In genomic region chr21:33643658-33644311, GRCh38 we compare ENCODE assay signal across 8 cellular contexts. TPM values are rescaled to one million over a fixed set of nuclear protein-coding genes. Genes with fewer than 3 reads are reported as not detected.
DNase-seq lines count a peak whose midpoint lies in the region; ATAC-seq, FAIRE-seq and TF ChIP-seq lines count a peak whose summit lies in the region.

No MANE protein-coding gene starts in this region.

- H3K9me3 Mint-ChIP-seq in endodermal cell (no peaks in the 10 kb centered on the region), neural crest cell (no peaks in the 10 kb centered on the region)

- H3K4me1 Mint-ChIP-seq in endodermal cell, result peaks cover 21% of the 10 kb centered on the region
- peaks cover 22% of the 10 kb centered on the region for H3K4me1 Mint-ChIP-seq in neural crest cell

- DNase-seq in DMS79 treated with DMSO at 0.1 percent for 48 hours (lab: John Stamatoyannopoulos, UW) (peak; percentile 35), DMS79 (lab: John Stamatoyannopoulos, UW) (no peak), RCC 7860 (ENCODE audit: low spot score) (peak; percentile 18), endodermal cell (peak; percentile 54), neural crest cell (ENCODE audit: low read depth, low spot score) (peak; percentile 2), NCI-H1092 treated with DMSO at 0.1 percent for 48 hours (lab: John Stamatoyannopoulos, UW) (no peak)

- H3K36me3 Mint-ChIP-seq in endodermal cell (ENCODE audit: low read depth) (peaks cover 5% of the 10 kb centered on the region), neural crest cell (ENCODE audit: low read depth) (no peaks in the 10 kb centered on the region)

- H3K4me3 Mint-ChIP-seq in endodermal cell (peak overlapping the region; percentile 88), neural crest cell (peak overlapping the region; percentile 96)

- no peak for ATAC-seq in activated CD4-positive, CD25-positive, alpha-beta regulatory T cell treated with anti-CD3 and anti-CD28 coated beads, Interleukin-2, amount 50 U/mL, for 24 hours
- ATAC-seq in GM19351 (IDR thresholded peaks at IDR 0.05; ENCODE audit: unreplicated experiment), result no peak

- TF ChIP-seq CTCF in endodermal cell (conservative IDR thresholded peaks at IDR 0.05), result no peak
- no peak for TF ChIP-seq CTCF in neural crest cell (conservative IDR thresholded peaks at IDR 0.05)

- H3K4me1 ChIP-seq in endodermal cell (ENCODE audit: control insufficient read depth, insufficient read depth, low read length), result peaks cover 8% of the 10 kb centered on the region

- H3K27ac Mint-ChIP-seq in endodermal cell, result peak overlapping the region; percentile 95
- H3K27ac Mint-ChIP-seq in neural crest cell (ENCODE audit: unreplicated experiment), result peak overlapping the region; percentile 94

- peak overlapping the region; percentile 91 for H3K4me3 ChIP-seq in endodermal cell (ENCODE audit: low read length)

- H3K9ac ChIP-seq in endodermal cell (ENCODE audit: extremely low read depth, low read length, poor library complexity, severe bottlenecking), result peak overlapping the region; percentile 83

- H3K36me3 ChIP-seq in endodermal cell (ENCODE audit: control insufficient read depth, insufficient read depth, low read length), result peaks cover under 1% of the 10 kb centered on the region

- no peak for FAIRE-seq in RCC 7860 (lab: Jason Lieb, UNC)

- WGBS in endodermal cell (ENCODE audit: insufficient coverage in 1 of 2, insufficient read length in 1 of 2), 2 experiments, result 0 to 1% methylated on average over 1 to 6 of the region's 7 CpGs

- no peaks in the 10 kb centered on the region for H3K9me3 ChIP-seq in endodermal cell (ENCODE audit: control insufficient read depth, low read length)

- no peaks in the 10 kb centered on the region for H3K27me3 ChIP-seq in endodermal cell (ENCODE audit: control insufficient read depth, insufficient read depth, low read length, poor library complexity, severe bottlenecking)

- H3K27me3 Mint-ChIP-seq in endodermal cell (ENCODE audit: insufficient read depth) (no peaks in the 10 kb centered on the region), neural crest cell (ENCODE audit: low read depth) (no peaks in the 10 kb centered on the region)

- H3K27ac ChIP-seq in endodermal cell (ENCODE audit: low read depth, low read length), result peak overlapping the region; percentile 9

RNA-seq across cellular contexts. Expression of gene ITSN1, which starts 1.5 kb away (rescaled TPM):
- total RNA-seq in endodermal cell, result 100 to 1,000 TPM in 1 of 2 donors, 10 to 100 TPM in 1; 89.6 to 104 TPM
- 65.1 TPM for polyA plus RNA-seq in endodermal cell (2013, experiment 1 of 2)
- polyA plus RNA-seq in endodermal cell (2013, experiment 2 of 2), result 69.4 TPM
- total RNA-seq in neural crest cell, result 62.7 and 66.5 TPM in 2 replicates

RNA-seq across cellular contexts. Expression of gene CRYZL1, which starts 2.2 kb away (rescaled TPM):
- total RNA-seq in endodermal cell (10 to 100 TPM; 33.8 to 51.0 TPM), neural crest cell (51.9 and 55.8 TPM in 2 replicates)
- polyA plus RNA-seq in endodermal cell (2013, experiment 1 of 2), result 71.7 TPM
- polyA plus RNA-seq in endodermal cell (2013, experiment 2 of 2), result 58.8 TPM

RNA-seq across cellular contexts. Expression of gene DONSON, which starts 55.3 kb away (rescaled TPM):
- total RNA-seq in endodermal cell (10 to 100 TPM; 26.2 to 41.9 TPM), neural crest cell (30.9 and 32.3 TPM in 2 replicates)
- polyA plus RNA-seq in endodermal cell (2013, experiment 1 of 2), result 39.1 TPM
- 38.6 TPM for polyA plus RNA-seq in endodermal cell (2013, experiment 2 of 2)

Comparison
In these comparisons a context has a peak if more than half of its experiments do, and no peak if none do; other contexts are left out.
1. DNase-seq: peak in DMS79 treated with DMSO at 0.1 percent for 48 hours (single experiment), RCC 7860 (single experiment), endodermal cell (single experiment) and neural crest cell (single experiment); none in DMS79 (single experiment) and NCI-H1092 treated with DMSO at 0.1 percent for 48 hours (single experiment).